In the genomic region with DNA sequence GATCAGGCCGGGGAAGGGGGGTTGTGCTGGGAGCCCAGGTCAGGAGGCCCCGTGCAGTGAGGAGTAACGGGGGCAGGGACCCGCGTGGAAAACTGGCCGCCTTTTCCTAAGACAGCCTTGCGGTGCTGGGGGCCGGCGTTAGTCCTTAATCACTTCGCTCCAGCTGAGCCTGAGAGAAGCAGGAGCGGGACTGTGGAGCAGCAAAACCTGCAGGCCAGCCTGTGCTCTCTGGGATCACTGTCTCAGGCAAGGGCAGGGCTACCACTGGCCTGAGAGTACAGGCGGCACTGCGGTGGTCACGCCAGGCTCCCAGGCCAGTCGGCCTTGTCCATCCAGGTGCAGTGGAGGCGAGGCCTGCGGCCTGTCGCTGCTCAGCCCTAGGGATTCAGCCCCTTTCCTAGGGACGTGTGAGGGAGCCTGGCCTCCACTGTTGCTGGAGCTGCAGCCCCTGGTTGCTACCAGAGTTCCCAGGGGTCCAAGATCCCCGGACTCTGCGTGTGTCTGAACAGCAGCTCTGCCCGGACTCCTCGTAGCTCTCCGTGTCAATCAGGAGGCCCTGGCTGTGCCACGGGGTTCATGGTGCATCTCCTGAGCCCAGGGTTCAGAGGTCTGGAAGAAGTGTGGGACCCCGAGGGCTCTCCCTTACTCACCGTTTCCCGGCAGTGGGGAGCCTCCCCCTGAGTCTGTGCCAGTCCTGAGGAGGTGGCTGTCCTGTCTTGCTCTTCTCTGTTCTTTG, we compare ENCODE assay signal across 18 cellular contexts.
"Had no signal": no experiment of that assay in that cellular context is flagged by ENCODE, and none has a peak within 500 bp of the region (broad histone marks: within the 10 kb centered on the region; RNA-seq: fewer than 3 reads in every experiment).

No MANE protein-coding gene starts in this region.

- DNase-seq: activated CD4-positive, alpha-beta T cell treated with anti-CD3 and anti-CD28 coated beads for 48 hours; activated CD8-positive, alpha-beta T cell treated with anti-CD3 and anti-CD28 coated beads for 36 hours; activated effector memory CD4-positive, alpha-beta T cell treated with Interleukin-2 at 50 U/mL for 16 hours; activated T-cell treated with anti-CD3 and anti-CD28 coated beads, Interleukin-2, amount 50 U/mL, for 4 hours; amniotic stem cell; body of pancreas; caudate nucleus; effector CD4-positive, alpha-beta T cell; foreskin fibroblast; kidney glomerular epithelial cell; stimulated activated CD4-positive, alpha-beta T cell treated with anti-CD3 and anti-CD28 coated beads, Interleukin-2, amount 100 ng/mL, for 48 hours; stimulated activated naive B cell treated with anti-CD40 and anti-IgM and Interleukin-4, amounts not matched to agents 10 μg/mL and 1 μg/mL and 100 μg/mL, for 72 hours; T-helper 17 cell; thyroid gland had no signal

- H3K27ac Mint-ChIP-seq: activated CD8-positive, alpha-beta T cell treated with anti-CD3 and anti-CD28 coated beads for 36 hours; activated naive CD8-positive, alpha-beta T cell; stimulated activated naive B cell treated with anti-CD40 and anti-IgM and Interleukin-4, amounts not matched to agents 10 μg/mL and 1 μg/mL and 100 μg/mL, for 72 hours; T-helper 17 cell had no signal

- H3K4me3 Mint-ChIP-seq: activated CD8-positive, alpha-beta T cell treated with anti-CD3 and anti-CD28 coated beads for 36 hours; activated naive CD8-positive, alpha-beta T cell; activated T-cell treated with anti-CD3 and anti-CD28 coated beads, Interleukin-2, amount 50 U/mL, for 4 hours; stimulated activated naive B cell treated with anti-CD40 and anti-IgM and Interleukin-4, amounts not matched to agents 10 μg/mL and 1 μg/mL and 100 μg/mL, for 72 hours; T-helper 17 cell had no signal

- H3K27me3 ChIP-seq: body of pancreas, pancreas, thyroid gland, vagina had no signal

- H3K27me3 Mint-ChIP-seq: activated CD8-positive, alpha-beta T cell treated with anti-CD3 and anti-CD28 coated beads for 36 hours; activated naive CD8-positive, alpha-beta T cell; T-helper 17 cell had no signal

- H3K4me3 ChIP-seq: body of pancreas, coronary artery, pancreas, thyroid gland, vagina had no signal

- H3K9me3 Mint-ChIP-seq: activated CD8-positive, alpha-beta T cell treated with anti-CD3 and anti-CD28 coated beads for 36 hours had no signal

- ATAC-seq: activated CD8-positive, alpha-beta T cell treated with anti-CD3 and anti-CD28 coated beads for 36 hours; activated T-cell treated with anti-CD3 and anti-CD28 coated beads, Interleukin-2, amount 50 U/mL, for 4 hours; body of pancreas; stimulated activated naive B cell treated with anti-CD40 and anti-IgM and Interleukin-4, amounts not matched to agents 10 μg/mL and 1 μg/mL and 100 μg/mL, for 72 hours; T-helper 17 cell had no signal

- H3K4me1 ChIP-seq: body of pancreas, pancreas, thyroid gland, vagina had no signal

- H3K36me3 ChIP-seq: pancreas, thyroid gland, vagina had no signal

- H3K36me3 Mint-ChIP-seq: activated naive CD8-positive, alpha-beta T cell; stimulated activated naive B cell treated with anti-CD40 and anti-IgM and Interleukin-4, amounts not matched to agents 10 μg/mL and 1 μg/mL and 100 μg/mL, for 72 hours had no signal

- H3K4me1 Mint-ChIP-seq: T-helper 17 cell had no signal

- H3K27ac ChIP-seq: body of pancreas, coronary artery, pancreas, thyroid gland, vagina had no signal

- FAIRE-seq: pancreas had no signal

- H3K9me3 ChIP-seq: body of pancreas, pancreas, thyroid gland, vagina had no signal
